In the genomic region with DNA sequence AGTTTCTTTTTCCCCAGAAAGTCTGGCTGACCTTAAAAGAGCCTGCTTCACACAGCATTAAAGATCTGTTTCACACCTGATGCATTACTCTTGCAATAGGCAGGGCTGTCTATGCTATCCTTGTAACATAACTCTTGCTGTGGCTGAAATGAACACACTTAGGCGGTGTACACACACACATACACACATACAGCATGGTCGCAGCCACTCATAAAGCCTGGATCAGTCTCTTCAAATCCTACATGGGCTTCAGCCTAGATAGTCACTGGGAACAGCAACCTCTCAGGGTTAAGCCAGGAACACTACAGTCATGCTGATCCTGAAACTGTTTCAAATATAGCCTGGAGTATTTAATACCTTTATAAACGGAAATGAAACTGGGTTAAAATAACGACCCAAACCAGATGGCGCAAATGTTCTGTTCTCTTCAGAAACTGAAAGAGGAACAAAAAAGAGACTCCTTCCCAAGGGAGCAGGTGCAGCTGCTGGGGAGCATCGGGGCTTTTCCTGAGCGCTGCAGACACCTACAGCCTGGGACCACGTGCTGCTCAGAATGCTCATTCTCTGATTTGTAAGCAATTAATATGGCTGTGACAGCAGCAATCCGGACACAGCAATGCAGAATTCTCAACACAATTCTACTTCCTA, we compare ENCODE assay signal across 9 cellular contexts.
DNase-seq lines count a peak whose midpoint lies in the region; ATAC-seq, FAIRE-seq and TF ChIP-seq lines count a peak whose summit lies in the region.
"Had no signal": no experiment of that assay in that cellular context is flagged by ENCODE, and none has a peak within 500 bp of the region (broad histone marks: within the 10 kb centered on the region; RNA-seq: fewer than 3 reads in every experiment).

No MANE protein-coding gene starts in this region.

- H3K9me2 ChIP-seq in MM.1S (replicated peaks; ENCODE audit: insufficient read depth, low read length), result no peaks in the 10 kb centered on the region

- H3K9ac ChIP-seq in MM.1S (ENCODE audit: low read length), result peak overlapping the region; percentile 58
- no peak overlapping the region for H3K9ac ChIP-seq in kidney (ENCODE audit: low read length in 2 of 2)

- no peaks in the 10 kb centered on the region for H4K20me1 ChIP-seq in MM.1S (ENCODE audit: insufficient read depth, low read length)

- peak overlapping the region; percentile 94 for H3K27ac ChIP-seq in MM.1S (ENCODE audit: low read length)
- H3K27ac ChIP-seq in brain microvascular endothelial cell, result no peak overlapping the region
- H3K27ac ChIP-seq in kidney (ENCODE audit: low read depth in 2 of 2, low read length in 2 of 2), result no peak overlapping the region
- peak overlapping the region in 1 of 2 donors; percentile 27 for H3K27ac ChIP-seq in coronary artery

- H3K27me3 ChIP-seq in MM.1S (replicated peaks; ENCODE audit: insufficient read depth, low read length) (no peaks in the 10 kb centered on the region), brain microvascular endothelial cell (replicated peaks) (no peaks in the 10 kb centered on the region)

- peaks cover 37% of the 10 kb centered on the region for H3F3A ChIP-seq in MM.1S (ENCODE audit: insufficient read depth, low read length)

- H3K4me1 ChIP-seq in MM.1S (ENCODE audit: low read length) (peaks cover 47% of the 10 kb centered on the region), kidney (ENCODE audit: control insufficient read depth in 1 of 2, insufficient read depth in 1 of 2, low read depth in 1 of 2, low read length in 2 of 2) (peaks cover 5% of the 10 kb centered on the region in 2 donors)

- FAIRE-seq in kidney (lab: Jason Lieb, UNC), result no peak
- FAIRE-seq: endometrium had no signal

- H3K79me2 ChIP-seq in MM.1S (ENCODE audit: low read length), result 0 out of 2 replicates have a peak, but pooled peaks cover 3% of the 10 kb centered on the region

- no peaks in the 10 kb centered on the region for H3K9me3 ChIP-seq in MM.1S (replicated peaks; ENCODE audit: insufficient read depth, low read length)
- no peaks in the 10 kb centered on the region for H3K9me3 ChIP-seq in kidney (ENCODE audit: control insufficient read depth in 1 of 2, low read length in 2 of 2)

- ATAC-seq in GM18858 (IDR thresholded peaks at IDR 0.05; ENCODE audit: unreplicated experiment), result peak; percentile 83
- peak; percentile 90 for ATAC-seq in GM21717 (IDR thresholded peaks at IDR 0.05; ENCODE audit: unreplicated experiment)
- ATAC-seq in left cardiac atrium, result peak; percentile 19 to 53

- H3K4me2 ChIP-seq in MM.1S (ENCODE audit: low read depth, low read length), result peak overlapping the region; percentile 76

- no peaks in the 10 kb centered on the region for H3K36me3 ChIP-seq in MM.1S (replicated peaks; ENCODE audit: insufficient read depth, low read length)
- H3K36me3 ChIP-seq in brain microvascular endothelial cell (replicated peaks), result no peaks in the 10 kb centered on the region
- no peaks in the 10 kb centered on the region for H3K36me3 ChIP-seq in kidney (ENCODE audit: control insufficient read depth in 1 of 2, insufficient read depth in 2 of 2, low read length in 2 of 2)

- intact Hi-C loops in left cardiac atrium (cut with DNase I) (no loop called here), kidney (cut with DNase I) (no loop called here)

- 0 out of 2 replicates have a peak overlapping the region, but pooled peaks have one; percentile 31 for H2AFZ ChIP-seq in MM.1S (ENCODE audit: low read length)

- H3K4me3 ChIP-seq in MM.1S (ENCODE audit: low read length) (peak overlapping the region; percentile 36), brain microvascular endothelial cell (ENCODE audit: low read depth, low read length) (no peak overlapping the region), kidney (ENCODE audit: low read length in 2 of 2) (no peak overlapping the region), coronary artery (no peak overlapping the region)

- DNase-seq in MM.1S (peak; percentile 94), left cardiac atrium (no peak), brain microvascular endothelial cell (no peak), kidney (no peak), coronary artery (ENCODE audit: low spot score) (no peak), NCI-H2196 treated with DMSO at 0.1 percent for 48 hours (lab: John Stamatoyannopoulos, UW; ENCODE audit: unreplicated experiment) (no peak)

- in situ Hi-C loops in brain microvascular endothelial cell (cut with HindIII; ENCODE audit: low pct_ligation_motif_present, low sequenced_read_pairs), result no loop called here

- TF ChIP-seq CTCF in MM.1S (IDR thresholded peaks at IDR 0.05; ENCODE audit: low read length), result no peak
- TF ChIP-seq CTCF in brain microvascular endothelial cell (IDR thresholded peaks at IDR 0.05; ENCODE audit: low read depth, low read length, missing control alignments), result no peak
- no peak for TF ChIP-seq CTCF in kidney (IDR thresholded peaks at IDR 0.05; ENCODE audit: borderline replicate concordance, extremely low read depth, insufficient read depth)
- no peak for TF ChIP-seq CTCF in coronary artery (IDR thresholded peaks at IDR 0.05)

Comparison
In these comparisons a context has a peak if more than half of its experiments do, and no peak if none do; other contexts are left out.
1. ATAC-seq: peak in every context shown above with its lines; median percentile 90 in GM21717; 83 in GM18858; 36 in left cardiac atrium.